ENCODE assay signal across 8 cellular contexts in the genomic region with DNA sequence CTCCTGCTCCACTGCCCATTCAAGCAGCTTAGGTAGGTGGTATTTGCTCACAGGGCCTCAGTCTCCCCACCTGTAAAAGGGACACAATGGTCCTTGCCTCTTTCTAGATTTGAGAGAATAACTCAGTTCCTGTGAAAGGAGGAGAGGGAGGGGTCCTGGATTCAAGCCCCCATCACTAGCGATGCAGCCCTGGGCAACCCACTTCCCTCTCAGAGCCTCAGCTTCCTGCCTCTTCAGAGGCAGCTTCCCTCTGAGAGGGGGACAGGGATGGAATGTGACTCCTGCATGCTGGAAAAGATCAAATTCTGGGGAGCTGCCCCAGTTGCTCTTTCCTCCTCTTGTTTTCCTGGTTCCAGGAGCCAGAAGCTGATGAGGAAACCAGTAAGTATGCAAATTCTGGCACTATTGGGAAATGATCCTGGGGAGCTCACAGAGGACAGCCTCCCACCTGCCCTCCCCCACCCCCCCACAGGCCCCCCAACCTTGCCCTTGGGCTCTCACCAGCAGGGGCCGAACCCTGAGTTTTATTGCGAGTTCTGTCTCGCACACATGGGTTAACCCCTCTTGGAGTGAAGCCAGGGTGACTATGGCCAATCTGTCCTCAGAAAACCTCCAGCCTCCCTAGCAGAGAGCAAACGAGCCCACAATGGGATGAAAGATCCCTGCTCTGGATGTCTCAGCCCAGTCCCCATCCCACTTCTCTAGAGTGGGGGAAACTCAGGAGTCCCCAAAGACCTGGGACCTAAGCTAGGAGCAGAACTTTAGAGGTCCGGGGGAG. TPM values are rescaled to one million over a fixed set of nuclear protein-coding genes. Genes with fewer than 3 reads are reported as not detected.
DNase-seq lines count a peak whose midpoint lies in the region; ATAC-seq, FAIRE-seq and TF ChIP-seq lines count a peak whose summit lies in the region.

No MANE protein-coding gene starts in this region.

- H4K20me1 ChIP-seq in GM12878 (ENCODE audit: control insufficient read depth, insufficient read depth), result no peaks in the 10 kb centered on the region; the same call in 1 of the 2 replicates
- H4K20me1 ChIP-seq in HepG2 (ENCODE audit: insufficient read depth, low read length), result no peaks in the 10 kb centered on the region
- H4K20me1 ChIP-seq in Karpas-422 (ENCODE audit: insufficient read depth, low read depth, low read length), result no peaks in the 10 kb centered on the region

- CTCF ChIA-PET in GM12878 (lab: Yijun Ruan, JAX), result interaction anchor here (0.8 to 8.1 kb wide), 14 partner anchors 10 to 374 kb away, joined by 3 to 289 read pairs (median 16); a partner anchor contains a TSS
- CTCF ChIA-PET in HepG2 (lab: Yijun Ruan, JAX; ENCODE audit: low intra/inter-chr PET ratio, low total read pairs), result interaction anchor here (3.2 kb wide), 1 partner anchor 31 kb away, joined by 61 read pairs; no protein-coding TSS in a partner anchor

- no peak for FAIRE-seq in GM12878 (lab: Jason Lieb, UNC)
- FAIRE-seq in HepG2 (lab: Jason Lieb, UNC), result no peak

- WGBS in GM12878 (ENCODE audit: insufficient coverage, insufficient replicate concordance, low lambda C conversion rate, missing lambda C conversion rate), result 48% methylated on average over 6 of the region's 6 CpGs
- 100% methylated on average over 2 of the region's 6 CpGs for WGBS in HepG2 (ENCODE audit: low lambda C conversion rate)

- ATAC-seq in GM12878, result no peak
- no peak; the same call in 2 of the 3 replicates for ATAC-seq in HepG2
- ATAC-seq in GM18502 (IDR thresholded peaks at IDR 0.05; ENCODE audit: poor library complexity, unreplicated experiment), result no peak
- no peak for ATAC-seq in HG02571 (IDR thresholded peaks at IDR 0.05; ENCODE audit: unreplicated experiment)

- DNase-seq in activated CD8-positive, alpha-beta memory T cell treated with anti-CD3 and anti-CD28 coated beads, Interleukin-2, amount 50 U/mL, for 4 hours, result peak; percentile 15
- DNase-seq in activated CD8-positive, alpha-beta memory T cell treated with anti-CD3 and anti-CD28 coated beads, Interleukin-2, amount 50 U/mL, for 48 hours, result no peak
- DNase-seq in GM12878 (ENCODE audit: low read depth, low spot score) (no peak), HepG2 (ENCODE audit: low spot score) (no peak), tibial artery (no peak), Karpas-422 (no peak)

- in situ Hi-C loops in GM12878 (cut with MboI), result no loop called here
- in situ Hi-C loops in HepG2 (cut with HindIII; ENCODE audit: extremely low pct_ligation_motif_present, low pct_unique_long_range_greater_than_20kb), result loop anchor here (5.0 kb wide), 1 partner anchor 34 kb away; no protein-coding TSS in a partner anchor

- peaks cover 25 to 29% of the 10 kb centered on the region in 2 experiments; a peak in 3 of 4 replicates for H3K36me3 ChIP-seq in GM12878 (ENCODE audit: control insufficient read depth in 2 of 2, insufficient read depth in 2 of 2, low read length in 1 of 2)
- H3K36me3 ChIP-seq in HepG2 (replicated peaks in 1 of 2; ENCODE audit: control insufficient read depth in 1 of 2, insufficient read depth in 2 of 2, low read length in 2 of 2), result peaks cover 18 to 42% of the 10 kb centered on the region in 2 experiments
- peaks cover 36 to 62% (median 53%) of the 10 kb centered on the region in 3 donors for H3K36me3 ChIP-seq in tibial artery
- H3K36me3 ChIP-seq in Karpas-422 (ENCODE audit: insufficient read depth, low read length), result peaks cover 6% of the 10 kb centered on the region

- H3K4me3 ChIP-seq in GM12878, result no peak overlapping the region
- no peak overlapping the region for H3K4me3 ChIP-seq in HepG2 (replicated peaks in 1 of 3; ENCODE audit: insufficient read depth in 1 of 3, low read depth in 2 of 3, low read length in 3 of 3)
- no peak overlapping the region for H3K4me3 ChIP-seq in tibial artery
- no peak overlapping the region for H3K4me3 ChIP-seq in Karpas-422 (ENCODE audit: low read length)

- no peak for TF ChIP-seq POLR2A in GM12878 (IDR thresholded peaks at IDR 0.05; ENCODE audit: low read depth, low read length)
- TF ChIP-seq POLR2A in HepG2 (IDR thresholded peaks at IDR 0.05; ENCODE audit: insufficient read depth in 1 of 2, low read depth in 2 of 2, low read length in 2 of 2), result no peak

- H3K27me3 ChIP-seq in GM12878 (replicated peaks in 1 of 2; ENCODE audit: control insufficient read depth in 2 of 2, insufficient read depth in 2 of 2, low read length in 1 of 2) (no peaks in the 10 kb centered on the region), HepG2 (ENCODE audit: control insufficient read depth in 1 of 2, insufficient read depth in 2 of 2, low read length in 2 of 2) (no peaks in the 10 kb centered on the region), tibial artery (no peaks in the 10 kb centered on the region), Karpas-422 (ENCODE audit: low read length) (no peaks in the 10 kb centered on the region)

- RAD21 ChIA-PET in GM12878 (lab: Charles Lee; ENCODE audit: unreplicated experiment), result interaction anchor here (0.8 to 8.3 kb wide), 6 partner anchors 10 to 32 kb away, joined by 3 to 166 read pairs (median 10); a partner anchor contains a TSS

- H3K9me3 ChIP-seq in GM12878 (replicated peaks; ENCODE audit: control insufficient read depth, insufficient read depth, low read length), result no peaks in the 10 kb centered on the region
- no peaks in the 10 kb centered on the region for H3K9me3 ChIP-seq in HepG2 (ENCODE audit: low read length)
- no peaks in the 10 kb centered on the region for H3K9me3 ChIP-seq in tibial artery
- no peaks in the 10 kb centered on the region for H3K9me3 ChIP-seq in Karpas-422 (ENCODE audit: low read length)

- BruUV-seq in GM12878 (replicated peaks; lab: Mats Ljungman, UMichigan) (no TSS peak), HepG2 (replicated peaks; lab: Mats Ljungman, UMichigan) (no TSS peak)

- POLR2A ChIA-PET in GM12878 (lab: Charles Lee), result interaction anchor here (0.6 to 3.6 kb wide), 4 partner anchors 10 to 39 kb away, joined by 4 to 35 read pairs (median 4); a partner anchor contains a TSS
- POLR2A ChIA-PET in HepG2 (lab: Yijun Ruan, JAX), result interaction anchor here (0.7 to 4.3 kb wide), 6 partner anchors 9 to 29 kb away, joined by 3 to 57 read pairs (median 4); a partner anchor contains a TSS

- TF ChIP-seq CTCF in GM12878 (IDR thresholded peaks at IDR 0.05 in 2 of 3, conservative IDR thresholded peaks at IDR 0.05 in 1 of 3; ENCODE audit: control insufficient read depth in 2 of 3, extremely low read depth in 1 of 3, insufficient read depth in 1 of 3, low read depth in 3 of 3, low read length in 3 of 3) (no peak), HepG2 (CRISPR knock-in tag; IDR thresholded peaks at IDR 0.05) (no peak), tibial artery (IDR thresholded peaks at IDR 0.05) (no peak)

- no peak overlapping the region; the same call in 1 of the 2 replicates for H3K4me2 ChIP-seq in GM12878 (ENCODE audit: control insufficient read depth, insufficient read depth)
- no peak overlapping the region for H3K4me2 ChIP-seq in HepG2 (ENCODE audit: low read depth, low read length)
- no peak overlapping the region for H3K4me2 ChIP-seq in Karpas-422 (ENCODE audit: low read depth, low read length, poor library complexity, severe bottlenecking)

- no peaks in the 10 kb centered on the region for H3K9me2 ChIP-seq in Karpas-422 (replicated peaks; ENCODE audit: insufficient read depth, low read length)

- H3K4me1 ChIP-seq in GM12878 (ENCODE audit: control insufficient read depth, insufficient read depth, low read length), result peaks cover 9% of the 10 kb centered on the region
- H3K4me1 ChIP-seq in HepG2 (ENCODE audit: insufficient read depth, low read length), result peaks cover 10% of the 10 kb centered on the region
- peaks cover 0 to 46% (median 40%) of the 10 kb centered on the region in 4 donors for H3K4me1 ChIP-seq in tibial artery
- H3K4me1 ChIP-seq in Karpas-422 (ENCODE audit: low read length), result peaks cover 9% of the 10 kb centered on the region

- intact Hi-C loops in GM12878 (cut with micrococcal nuclease; ENCODE audit: unreplicated experiment), result no loop called here
- intact Hi-C loops in HepG2 (cut with micrococcal nuclease; ENCODE audit: unreplicated experiment), result no loop called here
- intact Hi-C loops in tibial artery (cut with DNase I; ENCODE audit: low total_unique reads), result loop anchor here (2.0 kb wide), 1 partner anchor 31 kb away; no protein-coding TSS in a partner anchor

- H2AFZ ChIP-seq in GM12878 (ENCODE audit: control insufficient read depth, low read depth, low read length) (no peak overlapping the region), HepG2 (ENCODE audit: low read length) (no peak overlapping the region), Karpas-422 (ENCODE audit: low read length) (no peak overlapping the region)

- H3K9ac ChIP-seq in GM12878 (ENCODE audit: control insufficient read depth, insufficient read depth, low read length) (no peak overlapping the region), HepG2 (ENCODE audit: insufficient read depth, low read depth, low read length) (no peak overlapping the region), Karpas-422 (ENCODE audit: low read length) (no peak overlapping the region)

- SMC1A ChIA-PET in GM12878 (lab: Charles Lee; ENCODE audit: uncharacterized antibody, unreplicated experiment), result interaction anchor here (0.9 to 4.7 kb wide), 11 partner anchors 8 to 203 kb away, joined by 4 to 128 read pairs (median 23); a partner anchor contains a TSS

- no peak for TF ChIP-seq EP300 in GM12878 (IDR thresholded peaks at IDR 0.05; ENCODE audit: borderline replicate concordance in 1 of 2, control insufficient read depth in 1 of 2, low read depth in 2 of 2, low read length in 2 of 2)
- TF ChIP-seq EP300 in HepG2 (IDR thresholded peaks at IDR 0.05; ENCODE audit: low read depth in 2 of 2, low read length in 2 of 2), result no peak
- TF ChIP-seq EP300 in HepG2 (CRISPR knock-in tag; IDR thresholded peaks at IDR 0.05; ENCODE audit: borderline replicate concordance), result no peak

- TF ChIP-seq RAD21 in GM12878 (IDR thresholded peaks at IDR 0.05; ENCODE audit: insufficient read depth, low read depth, low read length) (no peak), HepG2 (CRISPR knock-in tag; IDR thresholded peaks at IDR 0.05) (no peak)

- 0 out of 2 replicates have a peak overlapping the region, but pooled peaks have one; percentile 15 for H3K27ac ChIP-seq in GM12878 (ENCODE audit: control insufficient read depth, insufficient read depth)
- H3K27ac ChIP-seq in HepG2 (ENCODE audit: extremely low read length, insufficient read depth, low read length), result no peak overlapping the region
- peak overlapping the region; percentile 74 to 75 for H3K27ac ChIP-seq in tibial artery
- H3K27ac ChIP-seq in Karpas-422 (ENCODE audit: low read length), result no peak overlapping the region

- H3K79me2 ChIP-seq in GM12878 (ENCODE audit: control insufficient read depth, insufficient read depth, low read length) (peaks cover 9% of the 10 kb centered on the region), HepG2 (ENCODE audit: insufficient read depth, low read length) (no peaks in the 10 kb centered on the region), Karpas-422 (ENCODE audit: low read length) (no peaks in the 10 kb centered on the region)

RNA-seq across cellular contexts. Expression of a gene that starts 11.7 kb away (rescaled TPM):
- 50.7 and 64.9 TPM in 2 replicates for total RNA-seq in GM12878 (2013; cell fraction: nucleolus; rRNA removed)
- total RNA-seq in GM12878 (2014; rRNA removed) (19.0 and 23.0 TPM in 2 replicates), GM12878 (2014; rRNA removed; fragmentation: Illumina TruSeq; extraction: Trizol) (9.3 and 10.9 TPM in 2 replicates), GM12878 (2021) (25.1 and 27.0 TPM in 2 replicates), HepG2 (2016; rRNA removed; fragmentation: Illumina TruSeq; extraction: Trizol) (4.2 and 6.8 TPM in 2 replicates)
- polyA plus RNA-seq in GM12878 (2011; ENCODE audit: low read depth), result 5.7 TPM
- polyA plus RNA-seq in GM12878 (2011; rRNA removed) (10.4 and 19.2 TPM in 2 replicates), GM12878 (2014; fragmentation: Illumina TruSeq; extraction: Trizol) (2.0 and 9.0 TPM in 2 replicates), GM12878 (2014; fragmentation: Nextera tagmentation; extraction: Ambion mirVana) (under 1 TPM; 0.35 to 0.88 TPM), GM12878 (2014; rRNA removed) (27.8 and 30.2 TPM in 2 replicates), GM12878 (2016; fragmentation: Nextera tagmentation; extraction: Ambion mirVana) (10 to 100 TPM; 11.7 to 15.9 TPM), HepG2 (2011; rRNA removed) (13.3 and 21.1 TPM in 2 replicates)
- polyA plus RNA-seq in GM12878 (2011; cell fraction: cytosol; rRNA removed), result 24.2 and 34.5 TPM in 2 replicates
- polyA plus RNA-seq in GM12878 (2011; cell fraction: nucleus; rRNA removed), result 152 and 154 TPM in 2 replicates
- 17.6 and 23.4 TPM in 2 replicates for polyA plus RNA-seq in GM12878 (2012)
- 27.5 and 57.4 TPM in 2 replicates for polyA minus RNA-seq in GM12878 (2011; rRNA and poly(A)+ RNA removed)
- polyA minus RNA-seq in GM12878 (2011; cell fraction: cytosol; rRNA and poly(A)+ RNA removed), result 15.6 and 17.7 TPM in 2 replicates
- 52.6 and 80.8 TPM in 2 replicates for polyA minus RNA-seq in GM12878 (2011; cell fraction: nucleus; rRNA and poly(A)+ RNA removed)
- total RNA-seq in HepG2 (2016; cell fraction: cytosol; rRNA removed; fragmentation: Illumina TruSeq; extraction: Trizol; ENCODE audit: low read depth), result 1.2 and 1.8 TPM in 2 replicates
- total RNA-seq in HepG2 (2016; cell fraction: insoluble cytoplasmic fraction; rRNA removed; fragmentation: Illumina TruSeq; extraction: Trizol), result 3.9 and 5.9 TPM in 2 replicates
- total RNA-seq in HepG2 (2016; cell fraction: membrane; rRNA removed; fragmentation: Illumina TruSeq; extraction: Trizol), result 2.6 and 3.2 TPM in 2 replicates
- total RNA-seq in HepG2 (2016; cell fraction: nucleus; rRNA removed; fragmentation: Illumina TruSeq; extraction: Trizol), result 8.0 and 8.9 TPM in 2 replicates
- 11.9 and 13.7 TPM in 2 replicates for polyA plus RNA-seq in HepG2 (2011; cell fraction: cytosol; rRNA removed)
- polyA plus RNA-seq in HepG2 (2011; cell fraction: nucleus; rRNA removed), result 45.8 and 63.2 TPM in 2 replicates
- polyA plus RNA-seq in HepG2 (2012), result 3.7 and 6.2 TPM in 2 replicates
- polyA plus RNA-seq in HepG2 (2016; cell fraction: cytosol; fragmentation: Illumina TruSeq; extraction: Trizol; ENCODE audit: low read depth), result 0.97 and 1.0 TPM in 2 replicates
- 5.6 and 5.9 TPM in 2 replicates for polyA plus RNA-seq in HepG2 (2016; cell fraction: insoluble cytoplasmic fraction; fragmentation: Illumina TruSeq; extraction: Trizol; ENCODE audit: low read depth)
- 2.2 and 2.6 TPM in 2 replicates for polyA plus RNA-seq in HepG2 (2016; cell fraction: membrane; fragmentation: Illumina TruSeq; extraction: Trizol; ENCODE audit: low read depth)
- 17.0 and 18.8 TPM in 2 replicates for polyA plus RNA-seq in HepG2 (2016; cell fraction: nucleus; fragmentation: Illumina TruSeq; extraction: Trizol; ENCODE audit: insufficient read depth, low read depth)
- 12.1 and 39.9 TPM in 2 replicates for polyA minus RNA-seq in HepG2 (2011; rRNA and poly(A)+ RNA removed; ENCODE audit: low replicate concordance)
- polyA minus RNA-seq in HepG2 (2011; cell fraction: cytosol; rRNA and poly(A)+ RNA removed), result 5.1 and 5.8 TPM in 2 replicates
- 8.0 and 14.0 TPM in 2 replicates for polyA minus RNA-seq in HepG2 (2011; cell fraction: nucleus; rRNA and poly(A)+ RNA removed)
- 3.8 and 17.7 TPM in 2 replicates for total RNA-seq in Karpas-422 (2014; rRNA removed; shearing (Covaris generic); ENCODE audit: low replicate concordance)

RNA-seq across cellular contexts. Expression of a gene that starts 28.5 kb away (rescaled TPM):
- total RNA-seq in GM12878 (2013; cell fraction: nucleolus; rRNA removed), result 98.4 and 100 TPM in 2 replicates
- total RNA-seq in GM12878 (2014; rRNA removed), result 51.8 and 57.8 TPM in 2 replicates
- 53.9 and 56.4 TPM in 2 replicates for total RNA-seq in GM12878 (2014; rRNA removed; fragmentation: Illumina TruSeq; extraction: Trizol)
- 48.6 and 49.7 TPM in 2 replicates for total RNA-seq in GM12878 (2021)
- polyA plus RNA-seq in GM12878 (2011; ENCODE audit: low read depth), result 21.0 TPM
- polyA plus RNA-seq in GM12878 (2011; rRNA removed), result 70.7 and 75.8 TPM in 2 replicates
- polyA plus RNA-seq in GM12878 (2011; cell fraction: cytosol; rRNA removed), result 42.7 and 57.1 TPM in 2 replicates
- 40.8 and 43.5 TPM in 2 replicates for polyA plus RNA-seq in GM12878 (2011; cell fraction: nucleus; rRNA removed)
- 30.5 and 33.8 TPM in 2 replicates for polyA plus RNA-seq in GM12878 (2012)
- polyA plus RNA-seq in GM12878 (2014; fragmentation: Illumina TruSeq; extraction: Trizol), result 72.2 and 89.4 TPM in 2 replicates
- 10 to 100 TPM; 30.8 to 33.3 TPM for polyA plus RNA-seq in GM12878 (2014; fragmentation: Nextera tagmentation; extraction: Ambion mirVana)
- polyA plus RNA-seq in GM12878 (2014; rRNA removed), result 56.3 and 62.4 TPM in 2 replicates
- polyA plus RNA-seq in GM12878 (2016; fragmentation: Nextera tagmentation; extraction: Ambion mirVana), result 10 to 100 TPM; 74.7 to 75.0 TPM
- polyA minus RNA-seq in GM12878 (2011; rRNA and poly(A)+ RNA removed), result 19.6 and 26.3 TPM in 2 replicates
- 14.3 and 17.0 TPM in 2 replicates for polyA minus RNA-seq in GM12878 (2011; cell fraction: cytosol; rRNA and poly(A)+ RNA removed)
- polyA minus RNA-seq in GM12878 (2011; cell fraction: nucleus; rRNA and poly(A)+ RNA removed), result 19.1 and 32.1 TPM in 2 replicates
- total RNA-seq in HepG2 (2016; rRNA removed; fragmentation: Illumina TruSeq; extraction: Trizol), result 45.6 and 67.6 TPM in 2 replicates
- 19.8 and 20.4 TPM in 2 replicates for total RNA-seq in HepG2 (2016; cell fraction: cytosol; rRNA removed; fragmentation: Illumina TruSeq; extraction: Trizol; ENCODE audit: low read depth)
- total RNA-seq in HepG2 (2016; cell fraction: insoluble cytoplasmic fraction; rRNA removed; fragmentation: Illumina TruSeq; extraction: Trizol), result 47.7 and 62.7 TPM in 2 replicates
- total RNA-seq in HepG2 (2016; cell fraction: membrane; rRNA removed; fragmentation: Illumina TruSeq; extraction: Trizol), result 37.7 and 38.7 TPM in 2 replicates
- 28.0 and 36.7 TPM in 2 replicates for total RNA-seq in HepG2 (2016; cell fraction: nucleus; rRNA removed; fragmentation: Illumina TruSeq; extraction: Trizol)
- polyA plus RNA-seq in HepG2 (2011; rRNA removed), result 24.6 and 29.5 TPM in 2 replicates
- 16.3 and 30.1 TPM in 2 replicates for polyA plus RNA-seq in HepG2 (2011; cell fraction: cytosol; rRNA removed)
- polyA plus RNA-seq in HepG2 (2011; cell fraction: nucleus; rRNA removed), result 17.5 and 23.0 TPM in 2 replicates
- 26.8 and 30.1 TPM in 2 replicates for polyA plus RNA-seq in HepG2 (2012)
- polyA plus RNA-seq in HepG2 (2016; cell fraction: cytosol; fragmentation: Illumina TruSeq; extraction: Trizol; ENCODE audit: low read depth), result 19.7 and 22.4 TPM in 2 replicates
- 79.9 and 89.9 TPM in 2 replicates for polyA plus RNA-seq in HepG2 (2016; cell fraction: insoluble cytoplasmic fraction; fragmentation: Illumina TruSeq; extraction: Trizol; ENCODE audit: low read depth)
- polyA plus RNA-seq in HepG2 (2016; cell fraction: membrane; fragmentation: Illumina TruSeq; extraction: Trizol; ENCODE audit: low read depth), result 34.2 and 35.5 TPM in 2 replicates
- 43.7 and 52.2 TPM in 2 replicates for polyA plus RNA-seq in HepG2 (2016; cell fraction: nucleus; fragmentation: Illumina TruSeq; extraction: Trizol; ENCODE audit: insufficient read depth, low read depth)
- 5.8 and 11.9 TPM in 2 replicates for polyA minus RNA-seq in HepG2 (2011; rRNA and poly(A)+ RNA removed; ENCODE audit: low replicate concordance)
- polyA minus RNA-seq in HepG2 (2011; cell fraction: cytosol; rRNA and poly(A)+ RNA removed), result 13.2 and 14.9 TPM in 2 replicates
- 37.2 and 43.1 TPM in 2 replicates for polyA minus RNA-seq in HepG2 (2011; cell fraction: nucleus; rRNA and poly(A)+ RNA removed)
- 105 and 126 TPM in 2 replicates for total RNA-seq in Karpas-422 (2014; rRNA removed; shearing (Covaris generic); ENCODE audit: low replicate concordance)

Comparison
In these comparisons a context has a peak if more than half of its experiments do, and no peak if none do; other contexts are left out.
1. H3K27ac ChIP-seq: peak in GM12878 (single experiment) and tibial artery (2 of 2); none in HepG2 (single experiment) and Karpas-422 (single experiment).